In the genomic region with DNA sequence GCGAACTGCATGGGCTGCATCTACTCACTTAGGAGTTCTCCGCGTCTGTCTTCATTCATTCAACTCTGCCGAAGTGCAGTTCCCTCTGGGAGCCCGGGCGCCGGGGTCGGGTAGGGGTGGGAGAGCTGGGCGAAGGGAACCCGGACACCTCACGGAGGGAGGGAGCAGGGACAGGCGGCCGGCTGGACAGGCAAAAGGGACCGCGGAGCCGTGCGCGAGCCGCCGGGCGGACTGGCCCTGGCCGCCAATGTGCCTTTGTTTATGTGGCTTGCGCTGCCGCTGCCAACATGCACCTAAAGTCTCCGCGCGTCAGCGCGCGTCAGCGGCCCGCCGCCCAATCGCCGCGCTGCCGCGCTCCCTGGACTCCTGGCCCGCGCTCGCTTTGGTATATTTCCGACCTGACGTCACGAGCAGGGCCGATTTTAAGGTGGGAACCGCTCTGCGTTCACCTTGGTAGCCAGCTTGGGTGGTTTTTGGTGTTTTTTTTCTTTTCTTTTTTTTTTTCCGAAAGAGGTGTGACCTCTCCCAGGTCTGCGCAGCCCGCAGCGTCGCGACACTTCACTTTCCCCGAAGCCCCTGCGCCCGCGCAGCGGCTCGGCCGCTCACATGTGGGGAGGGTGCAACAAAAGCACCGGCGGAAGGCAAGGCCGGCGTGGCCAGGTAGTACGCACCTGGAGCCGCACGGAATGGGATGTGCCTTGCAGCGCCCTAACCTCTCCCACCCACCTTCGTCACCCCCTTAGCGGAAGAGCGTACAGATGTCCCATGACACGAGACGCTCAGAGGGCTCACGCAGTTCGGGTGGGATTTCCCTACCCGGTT, we compare ENCODE assay signal across 1 cellular context.
TF ChIP-seq lines count a peak whose summit lies in the region.

Gene NR4A2 (minus strand): TSS at position 270 of the 822 bp plus-strand sequence. CDS start 2,535 bp downstream, outside the sequence.

TF ChIP-seq in K562, 482 proteins besides CTCF, POLR2A, EP300 and RAD21 (continued from another document and continues in another):
- TF ChIP-seq, protein P1, sequence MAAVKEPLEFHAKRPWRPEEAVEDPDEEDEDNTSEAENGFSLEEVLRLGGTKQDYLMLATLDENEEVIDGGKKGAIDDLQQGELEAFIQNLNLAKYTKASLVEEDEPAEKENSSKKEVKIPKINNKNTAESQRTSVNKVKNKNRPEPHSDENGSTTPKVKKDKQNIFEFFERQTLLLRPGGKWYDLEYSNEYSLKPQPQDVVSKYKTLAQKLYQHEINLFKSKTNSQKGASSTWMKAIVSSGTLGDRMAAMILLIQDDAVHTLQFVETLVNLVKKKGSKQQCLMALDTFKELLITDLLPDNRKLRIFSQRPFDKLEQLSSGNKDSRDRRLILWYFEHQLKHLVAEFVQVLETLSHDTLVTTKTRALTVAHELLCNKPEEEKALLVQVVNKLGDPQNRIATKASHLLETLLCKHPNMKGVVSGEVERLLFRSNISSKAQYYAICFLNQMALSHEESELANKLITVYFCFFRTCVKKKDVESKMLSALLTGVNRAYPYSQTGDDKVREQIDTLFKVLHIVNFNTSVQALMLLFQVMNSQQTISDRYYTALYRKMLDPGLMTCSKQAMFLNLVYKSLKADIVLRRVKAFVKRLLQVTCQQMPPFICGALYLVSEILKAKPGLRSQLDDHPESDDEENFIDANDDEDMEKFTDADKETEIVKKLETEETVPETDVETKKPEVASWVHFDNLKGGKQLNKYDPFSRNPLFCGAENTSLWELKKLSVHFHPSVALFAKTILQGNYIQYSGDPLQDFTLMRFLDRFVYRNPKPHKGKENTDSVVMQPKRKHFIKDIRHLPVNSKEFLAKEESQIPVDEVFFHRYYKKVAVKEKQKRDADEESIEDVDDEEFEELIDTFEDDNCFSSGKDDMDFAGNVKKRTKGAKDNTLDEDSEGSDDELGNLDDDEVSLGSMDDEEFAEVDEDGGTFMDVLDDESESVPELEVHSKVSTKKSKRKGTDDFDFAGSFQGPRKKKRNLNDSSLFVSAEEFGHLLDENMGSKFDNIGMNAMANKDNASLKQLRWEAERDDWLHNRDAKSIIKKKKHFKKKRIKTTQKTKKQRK (IDR thresholded peaks at IDR 0.05; ENCODE audit: borderline replicate concordance, low read depth, low read length), result no peak
- 0 out of 2 replicates have a peak, but pooled peaks have one; percentile 8 for TF ChIP-seq TCF3 (CRISPR knock-in tag; IDR thresholded peaks at IDR 0.05)
- TF ChIP-seq TSC22D4 (tag; IDR thresholded peaks at IDR 0.05), result no peak
- 0 out of 2 replicates have a peak, but pooled peaks have one; percentile 29 for TF ChIP-seq CGGBP1 (CRISPR knock-in tag; IDR thresholded peaks at IDR 0.05)
- TF ChIP-seq HEY1 (CRISPR knock-in tag; IDR thresholded peaks at IDR 0.05; ENCODE audit: borderline replicate concordance), result no peak
- TF ChIP-seq EZH2 (IDR thresholded peaks at IDR 0.05; ENCODE audit: borderline replicate concordance, low read depth, low read length), result no peak
- TF ChIP-seq, protein P2, sequence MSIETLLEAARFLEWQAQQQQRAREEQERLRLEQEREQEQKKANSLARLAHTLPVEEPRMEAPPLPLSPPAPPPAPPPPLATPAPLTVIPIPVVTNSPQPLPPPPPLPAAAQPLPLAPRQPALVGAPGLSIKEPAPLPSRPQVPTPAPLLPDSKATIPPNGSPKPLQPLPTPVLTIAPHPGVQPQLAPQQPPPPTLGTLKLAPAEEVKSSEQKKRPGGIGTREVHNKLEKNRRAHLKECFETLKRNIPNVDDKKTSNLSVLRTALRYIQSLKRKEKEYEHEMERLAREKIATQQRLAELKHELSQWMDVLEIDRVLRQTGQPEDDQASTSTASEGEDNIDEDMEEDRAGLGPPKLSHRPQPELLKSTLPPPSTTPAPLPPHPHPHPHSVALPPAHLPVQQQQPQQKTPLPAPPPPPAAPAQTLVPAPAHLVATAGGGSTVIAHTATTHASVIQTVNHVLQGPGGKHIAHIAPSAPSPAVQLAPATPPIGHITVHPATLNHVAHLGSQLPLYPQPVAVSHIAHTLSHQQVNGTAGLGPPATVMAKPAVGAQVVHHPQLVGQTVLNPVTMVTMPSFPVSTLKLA (conservative IDR thresholded peaks at IDR 0.05), result peak; percentile 98 to 99
- no peak for TF ChIP-seq ARID2 (IDR thresholded peaks at IDR 0.05)
- TF ChIP-seq, protein P3, sequence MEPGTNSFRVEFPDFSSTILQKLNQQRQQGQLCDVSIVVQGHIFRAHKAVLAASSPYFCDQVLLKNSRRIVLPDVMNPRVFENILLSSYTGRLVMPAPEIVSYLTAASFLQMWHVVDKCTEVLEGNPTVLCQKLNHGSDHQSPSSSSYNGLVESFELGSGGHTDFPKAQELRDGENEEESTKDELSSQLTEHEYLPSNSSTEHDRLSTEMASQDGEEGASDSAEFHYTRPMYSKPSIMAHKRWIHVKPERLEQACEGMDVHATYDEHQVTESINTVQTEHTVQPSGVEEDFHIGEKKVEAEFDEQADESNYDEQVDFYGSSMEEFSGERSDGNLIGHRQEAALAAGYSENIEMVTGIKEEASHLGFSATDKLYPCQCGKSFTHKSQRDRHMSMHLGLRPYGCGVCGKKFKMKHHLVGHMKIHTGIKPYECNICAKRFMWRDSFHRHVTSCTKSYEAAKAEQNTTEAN (CRISPR knock-in tag; IDR thresholded peaks at IDR 0.05), result no peak
- peak; percentile 55; the same call in 1 of the 2 replicates for TF ChIP-seq GABPA (tag; conservative IDR thresholded peaks at IDR 0.05; ENCODE audit: low read depth)
- TF ChIP-seq ZNF24 (IDR thresholded peaks at IDR 0.05), result peak; percentile 13; the same call in 1 of the 2 replicates
- TF ChIP-seq PRMT5 (CRISPR knock-in tag; IDR thresholded peaks at IDR 0.05), result no peak
- no peak for TF ChIP-seq ZNF282 (CRISPR knock-in tag; IDR thresholded peaks at IDR 0.05)
- TF ChIP-seq, protein P4, sequence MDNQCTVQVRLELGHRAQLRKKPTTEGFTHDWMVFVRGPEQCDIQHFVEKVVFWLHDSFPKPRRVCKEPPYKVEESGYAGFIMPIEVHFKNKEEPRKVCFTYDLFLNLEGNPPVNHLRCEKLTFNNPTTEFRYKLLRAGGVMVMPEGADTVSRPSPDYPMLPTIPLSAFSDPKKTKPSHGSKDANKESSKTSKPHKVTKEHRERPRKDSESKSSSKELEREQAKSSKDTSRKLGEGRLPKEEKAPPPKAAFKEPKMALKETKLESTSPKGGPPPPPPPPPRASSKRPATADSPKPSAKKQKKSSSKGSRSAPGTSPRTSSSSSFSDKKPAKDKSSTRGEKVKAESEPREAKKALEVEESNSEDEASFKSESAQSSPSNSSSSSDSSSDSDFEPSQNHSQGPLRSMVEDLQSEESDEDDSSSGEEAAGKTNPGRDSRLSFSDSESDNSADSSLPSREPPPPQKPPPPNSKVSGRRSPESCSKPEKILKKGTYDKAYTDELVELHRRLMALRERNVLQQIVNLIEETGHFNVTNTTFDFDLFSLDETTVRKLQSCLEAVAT (IDR thresholded peaks at IDR 0.05), result peak in 1 of 2 experiments; percentile 73; a peak in 1 of 4 replicates
- peak; percentile 47; the same call in 1 of the 2 replicates for TF ChIP-seq NCOA1 (IDR thresholded peaks at IDR 0.05; ENCODE audit: low read depth)
- no peak for TF ChIP-seq MAFF (IDR thresholded peaks at IDR 0.05; ENCODE audit: low read length)
- TF ChIP-seq CUX1 (CRISPR knock-in tag; IDR thresholded peaks at IDR 0.05), result no peak
- peak; percentile 62 for TF ChIP-seq RBBP5 (IDR thresholded peaks at IDR 0.05; ENCODE audit: borderline replicate concordance, insufficient read depth, low read length, poor library complexity, severe bottlenecking)
- TF ChIP-seq E4F1 (CRISPR knock-in tag; IDR thresholded peaks at IDR 0.05; ENCODE audit: borderline replicate concordance), result no peak
- no peak for TF ChIP-seq NR2F6 (CRISPR knock-in tag; IDR thresholded peaks at IDR 0.05)
- peak; percentile 61 for TF ChIP-seq PHF8 (IDR thresholded peaks at IDR 0.05; ENCODE audit: borderline replicate concordance, low read length)
- no peak for TF ChIP-seq THRAP3 (IDR thresholded peaks at IDR 0.05; ENCODE audit: borderline replicate concordance)
- peak; percentile 13; the same call in 1 of the 2 replicates for TF ChIP-seq ESRRA (IDR thresholded peaks at IDR 0.05; ENCODE audit: borderline replicate concordance, low read depth)
- no peak for TF ChIP-seq CSDE1 (IDR thresholded peaks at IDR 0.05)
- TF ChIP-seq KDM4B (IDR thresholded peaks at IDR 0.05; ENCODE audit: borderline replicate concordance in 2 of 2, low read depth in 1 of 2), result 0 out of 4 replicates have a peak, but pooled peaks of 1 of the 2 experiments have one; percentile 43
- no peak for TF ChIP-seq HMG20B (CRISPR knock-in tag; IDR thresholded peaks at IDR 0.05)
- no peak for TF ChIP-seq SMARCC2 (IDR thresholded peaks at IDR 0.05; ENCODE audit: low read depth)
- TF ChIP-seq HDAC6 (IDR thresholded peaks at IDR 0.05; ENCODE audit: low read depth, low read length), result no peak
- TF ChIP-seq BHLHE40 (IDR thresholded peaks at IDR 0.05; ENCODE audit: low read length), result peak; percentile 41; the same call in 1 of the 2 replicates
- TF ChIP-seq ZKSCAN1 (IDR thresholded peaks at IDR 0.05; ENCODE audit: low read depth, low read length), result no peak
- no peak for TF ChIP-seq RBM34 (IDR thresholded peaks at IDR 0.05; ENCODE audit: borderline replicate concordance, insufficient read depth, low read length)
- TF ChIP-seq TSHZ1 (CRISPR knock-in tag; IDR thresholded peaks at IDR 0.05), result no peak
- no peak for TF ChIP-seq XRCC4 (IDR thresholded peaks at IDR 0.05; ENCODE audit: extremely low read depth, insufficient read depth, insufficient read length)
- TF ChIP-seq NRF1 (conservative IDR thresholded peaks at IDR 0.05 in 1 of 2, IDR thresholded peaks at IDR 0.05 in 1 of 2), result peak; percentile 87 to 88
